9 cellular contexts compared by ENCODE assay signal in genomic region chr2:20614201-20615045, GRCh38. TPM values are rescaled to one million over a fixed set of nuclear protein-coding genes. Genes with fewer than 3 reads are reported as not detected.
A peak's percentile ranks its signal among the peaks of the same experiment; 100 is the strongest.
DNase-seq lines count a peak whose midpoint lies in the region; ATAC-seq and TF ChIP-seq lines count a peak whose summit lies in the region.
"Had no signal": no experiment of that assay in that cellular context is flagged by ENCODE, and none has a peak within 500 bp of the region (broad histone marks: within the 10 kb centered on the region; RNA-seq: fewer than 3 reads in every experiment).

No MANE protein-coding gene starts in this region.

- H3K4me3 Mint-ChIP-seq in CD14-positive monocyte: no peak overlapping the region

- H3K4me1 Mint-ChIP-seq in CD14-positive monocyte: peaks cover 29% of the 10 kb centered on the region

- H3K9me3 Mint-ChIP-seq in CD14-positive monocyte: peaks cover 0 to 5% (median 0%) of the 10 kb centered on the region in 7 donors

- TF ChIP-seq CTCF in CD14-positive monocyte (IDR thresholded peaks at IDR 0.05): no peak

- peaks cover 0 to 8% (median 1%) of the 10 kb centered on the region in 3 donors for H3K27me3 Mint-ChIP-seq in CD14-positive monocyte (ENCODE audit: low read depth in 3 of 3)

- ATAC-seq in GM19324 (IDR thresholded peaks at IDR 0.05; ENCODE audit: low FRiP score, unreplicated experiment): no peak
- no peak for ATAC-seq in HG03108 (IDR thresholded peaks at IDR 0.05; ENCODE audit: unreplicated experiment)

- intact Hi-C loops in CD14-positive monocyte (cut with micrococcal nuclease): no loop called here

- H3K36me3 Mint-ChIP-seq in CD14-positive monocyte: peaks cover 15 to 35% of the 10 kb centered on the region in 2 donors

- H3K27ac Mint-ChIP-seq in CD14-positive monocyte: peak overlapping the region in 5 of 7 donors; percentile 32 to 77 (median 54)

- no peak for DNase-seq in CD14-positive monocyte (ENCODE audit: low spot score)
- peak; percentile 68 for DNase-seq in NCI-H2029 treated with DMSO at 0.1 percent for 48 hours (lab: John Stamatoyannopoulos, UW)
- peak; percentile 53 for DNase-seq in cerebellar cortex (ENCODE audit: low spot score)
- peak; percentile 38 for DNase-seq in mucosa of gallbladder (ENCODE audit: low spot score)
- DNase-seq in globus pallidus (ENCODE audit: low spot score): no peak
- no peak for DNase-seq in stimulated activated CD4-positive, alpha-beta T cell treated with anti-CD3 and anti-CD28 coated beads, Interleukin-4, amount 100 ng/mL, for 24 hours
- DNase-seq: DND-41 had no signal

RNA-seq across cellular contexts. Expression of gene HS1BP3, which starts 36.5 kb away (rescaled TPM):
- 10 to 100 TPM; 45.4 to 48.9 TPM for polyA plus RNA-seq in CD14-positive monocyte
- 50.3 TPM for total RNA-seq in mucosa of gallbladder

RNA-seq across cellular contexts. Expression of gene GDF7, which starts 52.5 kb away (rescaled TPM):
- not detected for polyA plus RNA-seq in CD14-positive monocyte
- 2.5 TPM for total RNA-seq in mucosa of gallbladder

Comparison
In these comparisons a context has a peak if more than half of its experiments do, and no peak if none do; other contexts are left out.
1. DNase-seq: peak in NCI-H2029 treated with DMSO at 0.1 percent for 48 hours (single experiment), cerebellar cortex (single experiment) and mucosa of gallbladder (single experiment); none in CD14-positive monocyte (single experiment), globus pallidus (single experiment) and stimulated activated CD4-positive, alpha-beta T cell treated with anti-CD3 and anti-CD28 coated beads, Interleukin-4, amount 100 ng/mL, for 24 hours (single experiment).